ENCODE assay signal across 17 cellular contexts in the genomic region with DNA sequence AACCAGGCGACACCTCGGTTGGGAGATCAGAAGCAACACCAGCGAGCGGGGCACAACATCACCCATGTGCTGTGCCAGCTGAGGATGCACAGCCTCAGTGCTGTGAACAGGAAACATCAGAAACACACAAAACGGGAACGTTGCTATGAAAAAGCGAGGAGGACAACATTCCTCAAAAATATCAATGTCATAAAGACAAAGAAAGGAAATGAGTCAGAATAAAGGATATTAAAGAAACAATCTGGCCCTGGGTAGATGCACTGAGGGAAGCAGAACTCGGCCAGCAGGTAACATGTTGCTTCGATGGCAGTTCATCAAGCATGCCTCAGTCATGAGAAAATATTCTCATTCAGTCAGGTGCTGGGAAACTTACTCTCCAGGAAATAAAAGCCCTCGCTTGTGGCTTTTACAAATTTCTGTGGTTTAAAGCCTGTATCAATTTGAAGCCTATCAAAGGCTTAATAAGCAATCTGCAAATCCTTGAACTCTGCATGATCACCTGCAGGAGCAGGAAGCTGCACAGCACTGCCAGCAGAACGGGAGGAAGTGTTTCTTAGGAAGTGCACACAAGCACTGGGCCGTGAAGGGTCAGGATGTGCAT.
DNase-seq lines count a peak whose midpoint lies in the region; ATAC-seq and TF ChIP-seq lines count a peak whose summit lies in the region.
"Had no signal": no experiment of that assay in that cellular context is flagged by ENCODE, and none has a peak within 500 bp of the region (broad histone marks: within the 10 kb centered on the region; RNA-seq: fewer than 3 reads in every experiment).

No MANE protein-coding gene starts in this region.

- H3K36me3 Mint-ChIP-seq in MCF 10A (ENCODE audit: insufficient read depth, unreplicated experiment) (peaks cover 7% of the 10 kb centered on the region), endothelial cell (ENCODE audit: low read depth, unreplicated experiment) (peaks cover 32% of the 10 kb centered on the region)
- H3K36me3 Mint-ChIP-seq: IgD-negative memory B cell had no signal

- no peak for ATAC-seq in HG02763 (IDR thresholded peaks at IDR 0.05; ENCODE audit: unreplicated experiment)
- no peak for ATAC-seq in HG03280 (IDR thresholded peaks at IDR 0.05; ENCODE audit: unreplicated experiment)
- ATAC-seq: activated T-cell treated with anti-CD3 and anti-CD28 coated beads, Interleukin-2, amount 50 U/mL, for 72 hours had no signal

- peak overlapping the region; percentile 4 for H3K4me3 Mint-ChIP-seq in MCF 10A (ENCODE audit: unreplicated experiment)
- peak overlapping the region; percentile 9 for H3K4me3 Mint-ChIP-seq in endothelial cell (ENCODE audit: unreplicated experiment)
- H3K4me3 Mint-ChIP-seq: activated CD4-positive, alpha-beta T cell treated with anti-CD3 and anti-CD28 coated beads, Interleukin-2, amount 10 ng/mL, durations not matched to agents 24 days and 14 days; IgD-negative memory B cell; mesothelial cell of epicardium had no signal

- H3K9me3 ChIP-seq in breast epithelium, result no peaks in the 10 kb centered on the region
- H3K9me3 ChIP-seq: ovary had no signal

- CTCF ChIA-PET in MCF 10A (lab: Yijun Ruan, JAX), result interaction anchor here (1.3 kb wide), 1 partner anchor 25 kb away, joined by 4 read pairs; no protein-coding TSS in a partner anchor

- H3K4me1 ChIP-seq in breast epithelium, result no peaks in the 10 kb centered on the region

- BruUV-seq in MCF 10A (replicated peaks; lab: Mats Ljungman, UMichigan), result no TSS peak

- peaks cover 14% of the 10 kb centered on the region for H3K4me1 Mint-ChIP-seq in MCF 10A (ENCODE audit: insufficient read depth, unreplicated experiment)
- peaks cover 20% of the 10 kb centered on the region for H3K4me1 Mint-ChIP-seq in endothelial cell (ENCODE audit: unreplicated experiment)

- intact Hi-C loops in MCF 10A (cut with micrococcal nuclease), result no loop called here
- intact Hi-C loops in breast epithelium (cut with DNase I; ENCODE audit: low total_unique reads), result no loop called here

- no peaks in the 10 kb centered on the region for H3K9me3 Mint-ChIP-seq in MCF 10A (ENCODE audit: unreplicated experiment)
- H3K9me3 Mint-ChIP-seq in endothelial cell (ENCODE audit: unreplicated experiment), result no peaks in the 10 kb centered on the region
- H3K9me3 Mint-ChIP-seq: activated CD4-positive, alpha-beta T cell treated with anti-CD3 and anti-CD28 coated beads, Interleukin-2, amount 10 ng/mL, durations not matched to agents 24 days and 14 days; activated T-cell treated with anti-CD3 and anti-CD28 coated beads, Interleukin-2, amount 50 U/mL, for 72 hours; IgD-negative memory B cell; mesothelial cell of epicardium had no signal

- no peaks in the 10 kb centered on the region for H3K27me3 ChIP-seq in breast epithelium
- H3K27me3 ChIP-seq: ovary had no signal

- POLR2A ChIA-PET in MCF 10A (lab: Yijun Ruan, JAX), result interaction anchor here (1.1 kb wide), 1 partner anchor 491 kb away, joined by 4 read pairs; no protein-coding TSS in a partner anchor

- no peaks in the 10 kb centered on the region for H3K36me3 ChIP-seq in breast epithelium
- H3K36me3 ChIP-seq: ovary had no signal

- H3K27ac Mint-ChIP-seq in MCF 10A (ENCODE audit: low read depth, unreplicated experiment) (no peak overlapping the region), endothelial cell (ENCODE audit: unreplicated experiment) (peak overlapping the region; percentile 63)
- H3K27ac Mint-ChIP-seq: activated CD4-positive, alpha-beta T cell treated with anti-CD3 and anti-CD28 coated beads, Interleukin-2, amount 10 ng/mL, durations not matched to agents 24 days and 14 days; activated T-cell treated with anti-CD3 and anti-CD28 coated beads, Interleukin-2, amount 50 U/mL, for 72 hours; mesothelial cell of epicardium had no signal

- TF ChIP-seq POLR2A in breast epithelium (IDR thresholded peaks at IDR 0.05), result no peak

- H3K27ac ChIP-seq in breast epithelium, result no peak overlapping the region
- H3K27ac ChIP-seq: ovary had no signal

- no peak overlapping the region for H3K4me3 ChIP-seq in breast epithelium
- H3K4me3 ChIP-seq: ovary had no signal

- peak; percentile 40 for DNase-seq in MCF 10A (ENCODE audit: unreplicated experiment)
- DNase-seq in breast epithelium (ENCODE audit: low spot score in 2 of 2), result no peak
- DNase-seq in RPMI8226, result peak; percentile 72
- no peak for DNase-seq in endothelial cell (ENCODE audit: low spot score)
- DNase-seq in GM19238 (ENCODE audit: insufficient read length, low spot score), result no peak
- no peak for DNase-seq in iPS-NIHi11 (ENCODE audit: low spot score)
- DNase-seq: activated CD4-positive, alpha-beta T cell treated with anti-CD3 and anti-CD28 coated beads, Interleukin-2, amount 10 ng/mL, durations not matched to agents 24 days and 14 days; activated T-cell treated with anti-CD3 and anti-CD28 coated beads, Interleukin-2, amount 50 U/mL, for 72 hours; effector CD4-positive, alpha-beta T cell; foreskin melanocyte; NCI-H526; ovary; stimulated activated naive CD4-positive, alpha-beta T cell treated with Interleukin-2 at 50 U/mL for 16 hours had no signal

- no peaks in the 10 kb centered on the region for H3K27me3 Mint-ChIP-seq in MCF 10A (ENCODE audit: insufficient read depth, unreplicated experiment)
- peaks cover 11% of the 10 kb centered on the region for H3K27me3 Mint-ChIP-seq in endothelial cell (ENCODE audit: unreplicated experiment)
- H3K27me3 Mint-ChIP-seq: activated CD4-positive, alpha-beta T cell treated with anti-CD3 and anti-CD28 coated beads, Interleukin-2, amount 10 ng/mL, durations not matched to agents 24 days and 14 days had no signal

- TF ChIP-seq CTCF in MCF 10A (IDR thresholded peaks at IDR 0.05; ENCODE audit: unreplicated experiment), result no peak
- no peak for TF ChIP-seq CTCF in breast epithelium (IDR thresholded peaks at IDR 0.05)
- no peak for TF ChIP-seq CTCF in endothelial cell (IDR thresholded peaks at IDR 0.05; ENCODE audit: unreplicated experiment)

Comparison
In these comparisons a context has a peak if more than half of its experiments do, and no peak if none do; other contexts are left out.
1. DNase-seq: peak in MCF 10A (single experiment) and RPMI8226 (single experiment); none in breast epithelium (0 of 2), endothelial cell (single experiment), GM19238 (single experiment) and iPS-NIHi11 (single experiment).